In the genomic region with DNA sequence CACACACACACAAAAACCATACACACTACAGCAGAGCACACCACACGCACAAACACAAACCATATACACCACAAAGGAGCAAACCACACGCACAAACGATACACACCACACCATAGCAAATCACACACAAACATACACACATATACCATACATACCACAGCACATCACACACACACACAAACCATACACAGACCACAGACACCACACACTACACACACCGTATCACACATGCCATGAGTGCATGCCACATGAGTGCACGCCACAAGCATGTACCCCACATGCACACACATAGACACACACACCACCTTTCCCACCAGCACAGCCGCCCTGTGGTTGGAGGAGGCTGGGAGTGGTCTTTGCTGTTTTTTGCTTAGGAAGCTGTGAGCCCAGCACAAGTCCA, we compare ENCODE assay signal across 22 cellular contexts.
"Had no signal": no experiment of that assay in that cellular context is flagged by ENCODE, and none has a peak within 500 bp of the region (broad histone marks: within the 10 kb centered on the region; RNA-seq: fewer than 3 reads in every experiment).

No MANE protein-coding gene starts in this region.

- H3K36me3 Mint-ChIP-seq: memory B cell, natural killer cell, type B pancreatic cell had no signal

- H3K4me1 Mint-ChIP-seq: memory B cell; natural killer cell; stimulated activated naive CD8-positive, alpha-beta T cell treated with anti-CD3 and anti-CD28 coated beads, Interleukin-15, amount 100 ng/mL, for 72 hours had no signal

- H3K27me3 ChIP-seq: foreskin keratinocyte, gastroesophageal sphincter, heart left ventricle, hepatocyte, suprapubic skin, thyroid gland had no signal

- H3K27ac Mint-ChIP-seq: memory B cell; natural killer cell; stimulated activated naive CD8-positive, alpha-beta T cell treated with anti-CD3 and anti-CD28 coated beads, Interleukin-15, amount 100 ng/mL, for 72 hours; type B pancreatic cell had no signal

- H2AFZ ChIP-seq: hepatocyte had no signal

- ATAC-seq: foreskin keratinocyte, gastroesophageal sphincter, left lobe of liver, natural killer cell had no signal

- H3K79me2 ChIP-seq: hepatocyte had no signal

- H3K36me3 ChIP-seq: esophagus muscularis mucosa, gastroesophageal sphincter, heart left ventricle, prostate gland, suprapubic skin, thyroid gland had no signal

- H3K4me2 ChIP-seq: hepatocyte had no signal

- H3K4me3 Mint-ChIP-seq: memory B cell; natural killer cell; neural crest cell; stimulated activated naive CD8-positive, alpha-beta T cell treated with anti-CD3 and anti-CD28 coated beads, Interleukin-15, amount 100 ng/mL, for 72 hours; type B pancreatic cell had no signal

- H3K9me3 ChIP-seq: esophagus muscularis mucosa, gastroesophageal sphincter, heart left ventricle, prostate gland, suprapubic skin, thyroid gland had no signal

- H3K4me3 ChIP-seq: esophagus muscularis mucosa, gastroesophageal sphincter, heart left ventricle, hepatocyte, lung, prostate gland, skin epidermis, suprapubic skin, thyroid gland had no signal

- DNase-seq: effector CD8-positive, alpha-beta T cell; foreskin keratinocyte; heart left ventricle; kidney; natural killer cell; right cardiac atrium; stimulated activated CD4-positive, alpha-beta T cell treated with anti-CD3 and anti-CD28 coated beads, Interleukin-15, amount 100 ng/mL, for 24 hours; stimulated activated CD4-positive, alpha-beta T cell treated with anti-CD3 and anti-CD28 coated beads, Interleukin-2, amount 100 ng/mL, for 48 hours; stimulated activated naive CD4-positive, alpha-beta T cell; stimulated activated naive CD8-positive, alpha-beta T cell treated with anti-CD3 and anti-CD28 coated beads, Interleukin-15, amount 100 ng/mL, for 72 hours; thyroid gland had no signal

- H3K9me3 Mint-ChIP-seq: memory B cell; natural killer cell; neural crest cell; stimulated activated naive CD8-positive, alpha-beta T cell treated with anti-CD3 and anti-CD28 coated beads, Interleukin-15, amount 100 ng/mL, for 72 hours; type B pancreatic cell had no signal

- H3K4me1 ChIP-seq: foreskin keratinocyte, prostate gland, thyroid gland had no signal

- H3K27ac ChIP-seq: esophagus muscularis mucosa, foreskin keratinocyte, gastroesophageal sphincter, heart left ventricle, hepatocyte, prostate gland, skin epidermis, suprapubic skin, thyroid gland had no signal

- H3K27me3 Mint-ChIP-seq: memory B cell; stimulated activated naive CD8-positive, alpha-beta T cell treated with anti-CD3 and anti-CD28 coated beads, Interleukin-15, amount 100 ng/mL, for 72 hours had no signal
